Comparison of ENCODE assay signal across 10 cellular contexts in the genomic region with DNA sequence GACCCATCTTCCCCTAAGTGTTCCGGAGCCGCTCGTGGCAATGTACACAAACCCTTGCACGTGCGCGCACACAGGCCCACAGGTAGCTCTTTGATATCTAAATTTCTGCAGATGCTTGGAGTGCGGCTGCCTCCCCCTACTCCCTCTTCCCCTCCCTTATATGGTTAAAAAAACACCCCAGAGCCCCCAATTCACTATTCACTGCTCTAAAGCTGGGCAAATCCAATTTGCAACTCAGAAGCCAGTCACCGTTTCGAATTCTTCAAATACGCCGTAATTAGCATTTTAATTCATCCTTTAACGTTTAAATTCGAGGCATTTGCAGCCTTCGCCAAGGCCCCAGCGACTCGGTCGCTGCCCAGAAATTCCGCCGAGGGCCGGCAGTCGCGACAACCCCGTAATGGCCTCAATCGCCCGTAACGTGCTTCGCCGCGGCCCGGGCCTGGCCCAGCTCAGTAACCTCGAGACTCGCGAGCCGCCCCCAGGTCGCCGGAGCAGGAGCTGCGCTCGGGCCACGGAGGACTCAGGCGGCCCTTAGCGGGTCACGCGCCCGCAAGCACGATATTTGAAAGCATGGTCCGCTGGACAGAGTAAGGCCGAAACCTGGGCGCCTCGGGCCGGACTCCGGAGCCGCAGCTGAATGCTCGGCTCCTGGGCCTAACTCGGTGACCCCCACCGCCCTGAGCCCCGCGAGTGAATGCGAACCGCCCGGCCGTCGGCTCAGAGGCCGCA. TPM values are rescaled to one million over a fixed set of nuclear protein-coding genes. Genes with fewer than 3 reads are reported as not detected.
DNase-seq lines count a peak whose midpoint lies in the region; ATAC-seq and TF ChIP-seq lines count a peak whose summit lies in the region.
"Had no signal": no experiment of that assay in that cellular context is flagged by ENCODE, and none has a peak within 500 bp of the region (broad histone marks: within the 10 kb centered on the region; RNA-seq: fewer than 3 reads in every experiment).

No MANE protein-coding gene starts in this region.

- no peaks in the 10 kb centered on the region for H3K36me3 ChIP-seq in psoas muscle (ENCODE audit: insufficient read depth in 1 of 2, low read depth in 1 of 2)
- no peaks in the 10 kb centered on the region for H3K36me3 ChIP-seq in mucosa of descending colon (ENCODE audit: low read depth)
- H3K36me3 ChIP-seq: uterus had no signal

- peaks cover 16% of the 10 kb centered on the region for H3K36me3 Mint-ChIP-seq in activated CD4-positive, alpha-beta memory T cell treated with anti-CD3 and anti-CD28 coated beads, Interleukin-2, amount 10 ng/mL, durations not matched to agents 7 days and 5 days (ENCODE audit: low read depth)
- H3K36me3 Mint-ChIP-seq: IgD-negative memory B cell had no signal

- H3K4me3 Mint-ChIP-seq in activated CD4-positive, alpha-beta memory T cell treated with anti-CD3 and anti-CD28 coated beads, Interleukin-2, amount 10 ng/mL, durations not matched to agents 7 days and 5 days, result peak overlapping the region; percentile 36
- H3K4me3 Mint-ChIP-seq: IgD-negative memory B cell had no signal

- peak overlapping the region; percentile 31 for H3K4me3 ChIP-seq in psoas muscle
- no peak overlapping the region for H3K4me3 ChIP-seq in mucosa of descending colon
- H3K4me3 ChIP-seq: uterus had no signal

- no peaks in the 10 kb centered on the region for H3K9me3 ChIP-seq in psoas muscle
- H3K9me3 ChIP-seq in mucosa of descending colon, result no peaks in the 10 kb centered on the region
- H3K9me3 ChIP-seq: uterus had no signal

- peaks cover 1% of the 10 kb centered on the region for H3K4me1 Mint-ChIP-seq in activated CD4-positive, alpha-beta memory T cell treated with anti-CD3 and anti-CD28 coated beads, Interleukin-2, amount 10 ng/mL, durations not matched to agents 7 days and 5 days

- peak; percentile 69 for DNase-seq in NCI-H748 (lab: John Stamatoyannopoulos, UW; ENCODE audit: unreplicated experiment)
- no peak for DNase-seq in NCI-H748 treated with DMSO at 0.1 percent for 48 hours (lab: John Stamatoyannopoulos, UW)
- no peak for DNase-seq in activated CD4-positive, alpha-beta memory T cell treated with anti-CD3 and anti-CD28 coated beads, Interleukin-2, amount 10 ng/mL, durations not matched to agents 7 days and 5 days
- DNase-seq in foreskin keratinocyte, result peak in 1 of 2 donors; percentile 45
- no peak for DNase-seq in psoas muscle
- DNase-seq in mucosa of descending colon, result no peak
- DNase-seq in left lobe of liver (ENCODE audit: low spot score), result no peak
- DNase-seq: uterus had no signal

- H3K27ac ChIP-seq in foreskin keratinocyte, result peak overlapping the region; percentile 95
- no peak overlapping the region for H3K27ac ChIP-seq in psoas muscle
- H3K27ac ChIP-seq: uterus had no signal

- peaks cover 7% of the 10 kb centered on the region for H3K27me3 ChIP-seq in foreskin keratinocyte
- H3K27me3 ChIP-seq in psoas muscle (ENCODE audit: insufficient read depth in 3 of 3, low read length in 2 of 3), result peaks cover 15 to 92% (median 41%) of the 10 kb centered on the region in 3 donors

- H3K4me1 ChIP-seq in foreskin keratinocyte (peaks cover 17% of the 10 kb centered on the region), psoas muscle (no peaks in the 10 kb centered on the region), mucosa of descending colon (ENCODE audit: low read depth) (peaks cover 6% of the 10 kb centered on the region)

- peaks cover 48% of the 10 kb centered on the region for H3K27me3 Mint-ChIP-seq in activated CD4-positive, alpha-beta memory T cell treated with anti-CD3 and anti-CD28 coated beads, Interleukin-2, amount 10 ng/mL, durations not matched to agents 7 days and 5 days

- peaks cover 6% of the 10 kb centered on the region for H3K9me3 Mint-ChIP-seq in activated CD4-positive, alpha-beta memory T cell treated with anti-CD3 and anti-CD28 coated beads, Interleukin-2, amount 10 ng/mL, durations not matched to agents 7 days and 5 days

- TF ChIP-seq CTCF in foreskin keratinocyte (conservative IDR thresholded peaks at IDR 0.05) (no peak), psoas muscle (IDR thresholded peaks at IDR 0.05) (no peak), mucosa of descending colon (IDR thresholded peaks at IDR 0.05) (no peak)

- WGBS in psoas muscle, 3 donors, result 3 to 7% (median 5%) methylated on average over 63 of the region's 63 CpGs

- H3K27ac Mint-ChIP-seq in activated CD4-positive, alpha-beta memory T cell treated with anti-CD3 and anti-CD28 coated beads, Interleukin-2, amount 10 ng/mL, durations not matched to agents 7 days and 5 days, result peak overlapping the region; percentile 47

- CTCF ChIA-PET in activated CD4-positive, alpha-beta memory T cell treated with anti-CD3 and anti-CD28 coated beads, Interleukin-2, amount 10 ng/mL, durations not matched to agents 7 days and 5 days (lab: Charles Lee), result no interaction called here

- intact Hi-C loops in psoas muscle (cut with DNase I) (no loop called here), mucosa of descending colon (cut with DNase I, micrococcal nuclease) (no loop called here)

- POLR2A ChIA-PET in activated CD4-positive, alpha-beta memory T cell treated with anti-CD3 and anti-CD28 coated beads, Interleukin-2, amount 10 ng/mL, durations not matched to agents 7 days and 5 days (lab: Charles Lee), result no interaction called here

- ATAC-seq in foreskin keratinocyte (no peak), psoas muscle (no peak), mucosa of descending colon (no peak), SK-N-SH treated with all-trans-retinoic acid at 6 μM for 48 hours (no peak), left lobe of liver (no peak)

TF ChIP-seq in SK-N-SH treated with all-trans-retinoic acid at 6 μM for 48 hours, 23 proteins besides CTCF, POLR2A, EP300 and RAD21:
- TF ChIP-seq SNAI2 (CRISPR knock-in tag; IDR thresholded peaks at IDR 0.05) (no peak), ZNF565 (CRISPR knock-in tag; conservative IDR thresholded peaks at IDR 0.05; ENCODE audit: low read depth) (no peak), ZC3H10 (CRISPR knock-in tag; IDR thresholded peaks at IDR 0.05) (no peak), ZFP30 (CRISPR knock-in tag; IDR thresholded peaks at IDR 0.05) (no peak)
- TF ChIP-seq, protein P1, sequence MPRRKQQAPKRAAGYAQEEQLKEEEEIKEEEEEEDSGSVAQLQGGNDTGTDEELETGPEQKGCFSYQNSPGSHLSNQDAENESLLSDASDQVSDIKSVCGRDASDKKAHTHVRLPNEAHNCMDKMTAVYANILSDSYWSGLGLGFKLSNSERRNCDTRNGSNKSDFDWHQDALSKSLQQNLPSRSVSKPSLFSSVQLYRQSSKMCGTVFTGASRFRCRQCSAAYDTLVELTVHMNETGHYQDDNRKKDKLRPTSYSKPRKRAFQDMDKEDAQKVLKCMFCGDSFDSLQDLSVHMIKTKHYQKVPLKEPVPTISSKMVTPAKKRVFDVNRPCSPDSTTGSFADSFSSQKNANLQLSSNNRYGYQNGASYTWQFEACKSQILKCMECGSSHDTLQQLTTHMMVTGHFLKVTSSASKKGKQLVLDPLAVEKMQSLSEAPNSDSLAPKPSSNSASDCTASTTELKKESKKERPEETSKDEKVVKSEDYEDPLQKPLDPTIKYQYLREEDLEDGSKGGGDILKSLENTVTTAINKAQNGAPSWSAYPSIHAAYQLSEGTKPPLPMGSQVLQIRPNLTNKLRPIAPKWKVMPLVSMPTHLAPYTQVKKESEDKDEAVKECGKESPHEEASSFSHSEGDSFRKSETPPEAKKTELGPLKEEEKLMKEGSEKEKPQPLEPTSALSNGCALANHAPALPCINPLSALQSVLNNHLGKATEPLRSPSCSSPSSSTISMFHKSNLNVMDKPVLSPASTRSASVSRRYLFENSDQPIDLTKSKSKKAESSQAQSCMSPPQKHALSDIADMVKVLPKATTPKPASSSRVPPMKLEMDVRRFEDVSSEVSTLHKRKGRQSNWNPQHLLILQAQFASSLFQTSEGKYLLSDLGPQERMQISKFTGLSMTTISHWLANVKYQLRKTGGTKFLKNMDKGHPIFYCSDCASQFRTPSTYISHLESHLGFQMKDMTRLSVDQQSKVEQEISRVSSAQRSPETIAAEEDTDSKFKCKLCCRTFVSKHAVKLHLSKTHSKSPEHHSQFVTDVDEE (CRISPR knock-in tag; IDR thresholded peaks at IDR 0.05), result no peak

RNA-seq across cellular contexts. Expression of a gene that starts 1.3 kb away (rescaled TPM):
- total RNA-seq in activated CD4-positive, alpha-beta memory T cell treated with anti-CD3 and anti-CD28 coated beads, Interleukin-2, amount 10 ng/mL, durations not matched to agents 7 days and 5 days, result not detected
- total RNA-seq in foreskin keratinocyte (18.2 and 19.5 TPM in 2 replicates), psoas muscle (under 1 TPM in 2 of 4 donors, not detected in 2; 0.10 to 0.17 TPM), mucosa of descending colon (under 1 TPM in 2 of 3 donors, not detected in 1; 0.09 to 0.51 TPM), left lobe of liver (not detected)
- polyA plus RNA-seq in foreskin keratinocyte (10.9 and 12.7 TPM in 2 replicates), psoas muscle (under 1 TPM in 2 of 3 donors, not detected in 1; 0.03 to 0.06 TPM)
- polyA plus RNA-seq: IgD-negative memory B cell had no signal

Comparison
In these comparisons a context has a peak if more than half of its experiments do, and no peak if none do; other contexts are left out.
1. RNA of a gene that starts 1.3 kb away (total RNA-seq): 18.2 to 19.5 TPM in foreskin keratinocyte; 0.10 to 0.17 TPM in psoas muscle, 0.09 to 0.51 TPM in mucosa of descending colon, not detected in left lobe of liver (single experiment) and not detected in activated CD4-positive, alpha-beta memory T cell treated with anti-CD3 and anti-CD28 coated beads, Interleukin-2, amount 10 ng/mL, durations not matched to agents 7 days and 5 days; every median in the first group is over 10 times any median in the second.